In genomic region chr20:61800359-61801064, GRCh38 we compare ENCODE assay signal across 25 cellular contexts.
"Had no signal": no experiment of that assay in that cellular context is flagged by ENCODE, and none has a peak within 500 bp of the region (broad histone marks: within the 10 kb centered on the region; RNA-seq: fewer than 3 reads in every experiment).

No MANE protein-coding gene starts in this region.

- H3K36me3 ChIP-seq: ascending aorta had no signal

- ATAC-seq: activated CD4-positive, CD25-positive, alpha-beta regulatory T cell treated with anti-CD3 and anti-CD28 coated beads, Interleukin-2, amount 50 U/mL, for 24 hours; activated CD8-positive, alpha-beta T cell treated with anti-CD3 and anti-CD28 coated beads, Interleukin-2, amount 10 ng/mL, durations not matched to agents 7 days and 5 days; body of pancreas; PC-3 had no signal

- H3K4me1 Mint-ChIP-seq: activated naive CD4-positive, alpha-beta T cell treated with anti-CD3 and anti-CD28 coated beads, Interleukin-2, amount 50 U/mL, for 24 hours had no signal

- H3K4me3 ChIP-seq: ascending aorta, body of pancreas had no signal

- H3K36me3 Mint-ChIP-seq: activated naive CD4-positive, alpha-beta T cell treated with anti-CD3 and anti-CD28 coated beads, Interleukin-2, amount 50 U/mL, for 24 hours had no signal

- H3K27ac ChIP-seq: ascending aorta, body of pancreas had no signal

- H3K4me1 ChIP-seq: ascending aorta had no signal

- H3K9me3 Mint-ChIP-seq: activated naive CD4-positive, alpha-beta T cell treated with anti-CD3 and anti-CD28 coated beads, Interleukin-2, amount 50 U/mL, for 24 hours; activated T-cell treated with anti-CD3 and anti-CD28 coated beads, Interleukin-2, amount 50 U/mL, for 24 hours; activated T-helper 1 cell treated with anti-CD3 and anti-CD28 coated beads, Interleukin-12 subunit alpha, Interleukin-12 subunit beta, Interleukin-2, Interleukin-4 antibody, amounts not matched to agents 30 ng/mL and 10 ng/mL and 1 ng/mL, durations not matched to agents 14 hours and 24 hours and 36 hours; T-helper 1 cell treated with Interleukin-12 subunit alpha and Interleukin-12 subunit beta and Interleukin-4 antibody, amounts not matched to agents 30 μg/mL and 1 μg/mL, for 36 hours had no signal

- H3K27me3 ChIP-seq: ascending aorta, body of pancreas had no signal

- H3K9me3 ChIP-seq: ascending aorta, body of pancreas had no signal

- H3K4me3 Mint-ChIP-seq: activated CD8-positive, alpha-beta T cell treated with anti-CD3 and anti-CD28 coated beads, Interleukin-2, amount 10 ng/mL, durations not matched to agents 7 days and 5 days; activated naive CD4-positive, alpha-beta T cell treated with anti-CD3 and anti-CD28 coated beads, Interleukin-2, amount 50 U/mL, for 24 hours; activated T-cell treated with anti-CD3 and anti-CD28 coated beads, Interleukin-2, amount 50 U/mL, for 24 hours; activated T-helper 1 cell treated with anti-CD3 and anti-CD28 coated beads, Interleukin-12 subunit alpha, Interleukin-12 subunit beta, Interleukin-2, Interleukin-4 antibody, amounts not matched to agents 30 ng/mL and 10 ng/mL and 1 ng/mL, durations not matched to agents 14 hours and 24 hours and 36 hours; T-helper 1 cell treated with Interleukin-12 subunit alpha and Interleukin-12 subunit beta and Interleukin-4 antibody, amounts not matched to agents 30 μg/mL and 1 μg/mL, for 36 hours had no signal

- DNase-seq: activated CD4-positive, alpha-beta T cell treated with anti-CD3 and anti-CD28 coated beads for 4 hours; activated CD8-positive, alpha-beta memory T cell treated with anti-CD3 and anti-CD28 coated beads, Interleukin-2, amount 50 U/mL, for 48 hours; activated CD8-positive, alpha-beta T cell treated with anti-CD3 and anti-CD28 coated beads, Interleukin-2, amount 10 ng/mL, durations not matched to agents 7 days and 5 days; activated effector memory CD4-positive, alpha-beta T cell treated with Interleukin-2 at 50 U/mL for 16 hours; activated naive CD4-positive, alpha-beta T cell; activated T-cell treated with anti-CD3 and anti-CD28 coated beads, Interleukin-2, amount 50 U/mL, for 24 hours; body of pancreas; central memory CD4-positive, alpha-beta T cell; Kasumi-1; NCI-H1105 treated with DMSO at 0.1 percent for 48 hours; NCI-H1436 treated with DMSO at 0.1 percent for 48 hours; NCI-H187; NCI-H2081; NCI-H510A treated with DMSO at 0.1 percent for 48 hours; NCI-H69; NK-92 treated with Interleukin-12 subunit alpha and Interleukin-12 subunit beta, amount 100 ng/mL, for 24 hours; PC-3; SHP77 treated with DMSO at 0.1 percent for 48 hours had no signal

- H3K27ac Mint-ChIP-seq: activated CD8-positive, alpha-beta T cell treated with anti-CD3 and anti-CD28 coated beads, Interleukin-2, amount 10 ng/mL, durations not matched to agents 7 days and 5 days; activated naive CD4-positive, alpha-beta T cell treated with anti-CD3 and anti-CD28 coated beads, Interleukin-2, amount 50 U/mL, for 24 hours; activated T-cell treated with anti-CD3 and anti-CD28 coated beads, Interleukin-2, amount 50 U/mL, for 24 hours; activated T-helper 1 cell treated with anti-CD3 and anti-CD28 coated beads, Interleukin-12 subunit alpha, Interleukin-12 subunit beta, Interleukin-2, Interleukin-4 antibody, amounts not matched to agents 30 ng/mL and 10 ng/mL and 1 ng/mL, durations not matched to agents 14 hours and 24 hours and 36 hours; T-helper 1 cell treated with Interleukin-12 subunit alpha and Interleukin-12 subunit beta and Interleukin-4 antibody, amounts not matched to agents 30 μg/mL and 1 μg/mL, for 36 hours had no signal

- FAIRE-seq: bronchial epithelial cell, RCC 7860 had no signal
